ENCODE assay signal across 27 cellular contexts in the genomic region with DNA sequence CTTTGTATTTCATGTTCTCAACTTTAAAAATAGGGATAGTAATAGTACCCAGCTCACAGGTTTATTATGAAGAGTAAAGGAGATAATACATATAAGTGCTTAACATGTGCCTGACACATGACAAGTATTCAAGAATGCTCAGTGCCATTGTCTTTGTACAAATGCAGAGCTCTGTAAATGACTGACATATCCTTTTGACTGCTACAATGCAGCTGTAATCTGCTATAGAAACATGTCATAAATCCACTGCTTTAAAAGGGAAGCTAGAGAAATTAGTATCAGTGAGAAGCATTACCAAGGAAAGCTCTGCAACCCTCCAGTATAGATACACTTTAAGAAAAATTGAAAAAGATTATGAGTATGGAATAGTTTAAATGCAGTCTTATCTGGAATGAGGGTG. TPM values are rescaled to one million over a fixed set of nuclear protein-coding genes. Genes with fewer than 3 reads are reported as not detected.
DNase-seq lines count a peak whose midpoint lies in the region; ATAC-seq, FAIRE-seq and TF ChIP-seq lines count a peak whose summit lies in the region.
"Had no signal": no experiment of that assay in that cellular context is flagged by ENCODE, and none has a peak within 500 bp of the region (broad histone marks: within the 10 kb centered on the region; RNA-seq: fewer than 3 reads in every experiment).

No MANE protein-coding gene starts in this region.

- no peak for TF ChIP-seq CTCF in CD8-positive, alpha-beta T cell (IDR thresholded peaks at IDR 0.05)
- TF ChIP-seq CTCF in activated CD8-positive, alpha-beta T cell treated with anti-CD3 and anti-CD28 coated beads for 36 hours (IDR thresholded peaks at IDR 0.05): no peak

- H3K27me3 Mint-ChIP-seq in activated CD8-positive, alpha-beta memory T cell treated with anti-CD3 and anti-CD28 coated beads, Interleukin-2, amount 10 ng/mL, durations not matched to agents 7 days and 5 days: no peaks in the 10 kb centered on the region
- no peaks in the 10 kb centered on the region for H3K27me3 Mint-ChIP-seq in CD8-positive, alpha-beta T cell (ENCODE audit: low read depth)
- H3K27me3 Mint-ChIP-seq in activated naive CD8-positive, alpha-beta T cell treated with anti-CD3 and anti-CD28 coated beads, Interleukin-2, amount 50 U/mL, for 24 hours: no peaks in the 10 kb centered on the region
- no peaks in the 10 kb centered on the region for H3K27me3 Mint-ChIP-seq in naive thymus-derived CD8-positive, alpha-beta T cell
- H3K27me3 Mint-ChIP-seq in activated CD8-positive, alpha-beta T cell treated with anti-CD3 and anti-CD28 coated beads for 36 hours: no peaks in the 10 kb centered on the region
- H3K27me3 Mint-ChIP-seq: stimulated activated naive CD8-positive, alpha-beta T cell treated with anti-CD3 and anti-CD28 coated beads, Interleukin-15, amount 100 ng/mL, for 72 hours had no signal

- H3K4me1 ChIP-seq in CD8-positive, alpha-beta T cell (ENCODE audit: insufficient read depth, low read length): peaks cover 11% of the 10 kb centered on the region
- H3K4me1 ChIP-seq: BE2C, breast epithelium, SJCRH30 had no signal

- no peak for ATAC-seq in activated CD8-positive, alpha-beta memory T cell treated with anti-CD3 and anti-CD28 coated beads, Interleukin-2, amount 10 ng/mL, durations not matched to agents 7 days and 5 days
- no peak for ATAC-seq in CD8-positive, alpha-beta T cell
- no peak for ATAC-seq in activated naive CD8-positive, alpha-beta T cell treated with anti-CD3 and anti-CD28 coated beads, Interleukin-2, amount 50 U/mL, for 24 hours
- no peak for ATAC-seq in naive thymus-derived CD8-positive, alpha-beta T cell
- ATAC-seq in GM19395 (IDR thresholded peaks at IDR 0.05; ENCODE audit: unreplicated experiment): no peak
- ATAC-seq in activated CD8-positive, alpha-beta T cell treated with anti-CD3 and anti-CD28 coated beads for 36 hours: no peak
- ATAC-seq: stimulated activated naive CD8-positive, alpha-beta T cell treated with anti-CD3 and anti-CD28 coated beads, Interleukin-15, amount 100 ng/mL, for 72 hours had no signal

- peak overlapping the region; percentile 0 for H3K27ac Mint-ChIP-seq in activated CD8-positive, alpha-beta memory T cell treated with anti-CD3 and anti-CD28 coated beads, Interleukin-2, amount 10 ng/mL, durations not matched to agents 7 days and 5 days
- peak overlapping the region; percentile 53 for H3K27ac Mint-ChIP-seq in CD8-positive, alpha-beta T cell
- H3K27ac Mint-ChIP-seq in activated naive CD8-positive, alpha-beta T cell treated with anti-CD3 and anti-CD28 coated beads, Interleukin-2, amount 50 U/mL, for 24 hours: peak overlapping the region; percentile 12
- peak overlapping the region in 9 of 10 donors; percentile 8 to 88 (median 68) for H3K27ac Mint-ChIP-seq in naive thymus-derived CD8-positive, alpha-beta T cell
- H3K27ac Mint-ChIP-seq in activated CD8-positive, alpha-beta T cell treated with anti-CD3 and anti-CD28 coated beads for 36 hours: no peak overlapping the region
- H3K27ac Mint-ChIP-seq: activated T-helper 2 cell treated with anti-CD3 and anti-CD28 coated beads, Interferon-gamma antibody, Interleukin-2, Interleukin-4, amounts not matched to agents 10 μg/mL and 5 μg/mL and 100 μg/mL, durations not matched to agents 14 hours and 24 hours and 36 hours; nephron had no signal

- no peaks in the 10 kb centered on the region for H3K9me3 ChIP-seq in CD8-positive, alpha-beta T cell (ENCODE audit: low read length)
- H3K9me3 ChIP-seq: BE2C, breast epithelium, ovary, SJCRH30, tibial artery had no signal

- H3K4me3 ChIP-seq in CD8-positive, alpha-beta T cell (ENCODE audit: low read depth, low read length): no peak overlapping the region
- H3K4me3 ChIP-seq: breast epithelium, ovary, SJCRH30, tibial artery had no signal

- H3K4me3 Mint-ChIP-seq in activated CD8-positive, alpha-beta memory T cell treated with anti-CD3 and anti-CD28 coated beads, Interleukin-2, amount 10 ng/mL, durations not matched to agents 7 days and 5 days: no peak overlapping the region
- no peak overlapping the region for H3K4me3 Mint-ChIP-seq in CD8-positive, alpha-beta T cell
- no peak overlapping the region for H3K4me3 Mint-ChIP-seq in activated naive CD8-positive, alpha-beta T cell treated with anti-CD3 and anti-CD28 coated beads, Interleukin-2, amount 50 U/mL, for 24 hours
- no peak overlapping the region for H3K4me3 Mint-ChIP-seq in naive thymus-derived CD8-positive, alpha-beta T cell
- no peak overlapping the region for H3K4me3 Mint-ChIP-seq in activated CD8-positive, alpha-beta T cell treated with anti-CD3 and anti-CD28 coated beads for 36 hours
- H3K4me3 Mint-ChIP-seq: nephron; stimulated activated naive CD8-positive, alpha-beta T cell treated with anti-CD3 and anti-CD28 coated beads, Interleukin-15, amount 100 ng/mL, for 72 hours had no signal

- no peaks in the 10 kb centered on the region for H3K27me3 ChIP-seq in CD8-positive, alpha-beta T cell (ENCODE audit: insufficient read depth, low read length)
- H3K27me3 ChIP-seq: BE2C, breast epithelium, ovary, SJCRH30, tibial artery had no signal

- H3K36me3 ChIP-seq in CD8-positive, alpha-beta T cell (ENCODE audit: insufficient read depth, low read length): peaks cover 65% of the 10 kb centered on the region
- H3K36me3 ChIP-seq: breast epithelium, ovary had no signal

- CTCF ChIA-PET in activated CD8-positive, alpha-beta memory T cell treated with anti-CD3 and anti-CD28 coated beads, Interleukin-2, amount 10 ng/mL, durations not matched to agents 7 days and 5 days (lab: Charles Lee): interaction anchor here (0.7 to 3.0 kb wide), 4 partner anchors 18 to 371 kb away, joined by 3 to 10 read pairs (median 4); a partner anchor contains a TSS
- CTCF ChIA-PET in CD8-positive, alpha-beta T cell (lab: Charles Lee): interaction anchor here (0.7 to 3.1 kb wide), 8 partner anchors 9 to 373 kb away, joined by 3 to 11 read pairs (median 4); a partner anchor contains a TSS
- CTCF ChIA-PET in activated CD8-positive, alpha-beta T cell treated with anti-CD3 and anti-CD28 coated beads for 36 hours (lab: Charles Lee): interaction anchor here (0.8 to 3.3 kb wide), 7 partner anchors 12 to 374 kb away, joined by 3 to 14 read pairs (median 5); a partner anchor contains a TSS

- FAIRE-seq in urothelium cell line (lab: Jason Lieb, UNC): no peak
- FAIRE-seq: colon, H54, keratinocyte had no signal

- intact Hi-C loops in CD8-positive, alpha-beta T cell (cut with DNase I, micrococcal nuclease): no loop called here
- intact Hi-C loops in activated CD8-positive, alpha-beta T cell treated with anti-CD3 and anti-CD28 coated beads for 36 hours (cut with micrococcal nuclease): no loop called here

- POLR2A ChIA-PET in CD8-positive, alpha-beta T cell (lab: Charles Lee): interaction anchor here (0.8 to 2.3 kb wide), 3 partner anchors 12 to 27 kb away, joined by 4 to 9 read pairs (median 5); a partner anchor contains a TSS
- POLR2A ChIA-PET in naive thymus-derived CD8-positive, alpha-beta T cell (lab: Charles Lee): interaction anchor here (0.9 to 1.5 kb wide), 2 partner anchors 15 to 18 kb away, joined by 7 read pairs; a partner anchor contains a TSS
- POLR2A ChIA-PET in activated CD8-positive, alpha-beta T cell treated with anti-CD3 and anti-CD28 coated beads for 36 hours (lab: Charles Lee): interaction anchor here (0.7 to 3.1 kb wide), 4 partner anchors 13 to 123 kb away, joined by 3 to 15 read pairs (median 5); no protein-coding TSS in a partner anchor

- H3K9me3 Mint-ChIP-seq in activated CD8-positive, alpha-beta memory T cell treated with anti-CD3 and anti-CD28 coated beads, Interleukin-2, amount 10 ng/mL, durations not matched to agents 7 days and 5 days (ENCODE audit: low read depth): no peaks in the 10 kb centered on the region
- no peaks in the 10 kb centered on the region for H3K9me3 Mint-ChIP-seq in CD8-positive, alpha-beta T cell
- no peaks in the 10 kb centered on the region for H3K9me3 Mint-ChIP-seq in activated naive CD8-positive, alpha-beta T cell treated with anti-CD3 and anti-CD28 coated beads, Interleukin-2, amount 50 U/mL, for 24 hours
- no peaks in the 10 kb centered on the region for H3K9me3 Mint-ChIP-seq in naive thymus-derived CD8-positive, alpha-beta T cell
- H3K9me3 Mint-ChIP-seq in activated CD8-positive, alpha-beta T cell treated with anti-CD3 and anti-CD28 coated beads for 36 hours: no peaks in the 10 kb centered on the region
- H3K9me3 Mint-ChIP-seq: activated T-helper 2 cell treated with anti-CD3 and anti-CD28 coated beads, Interferon-gamma antibody, Interleukin-2, Interleukin-4, amounts not matched to agents 10 μg/mL and 5 μg/mL and 100 μg/mL, durations not matched to agents 14 hours and 24 hours and 36 hours; nephron; stimulated activated naive CD8-positive, alpha-beta T cell treated with anti-CD3 and anti-CD28 coated beads, Interleukin-15, amount 100 ng/mL, for 72 hours had no signal

- no peak for DNase-seq in activated CD8-positive, alpha-beta memory T cell treated with anti-CD3 and anti-CD28 coated beads, Interleukin-2, amount 10 ng/mL, durations not matched to agents 7 days and 5 days
- no peak for DNase-seq in activated CD8-positive, alpha-beta memory T cell treated with anti-CD3 and anti-CD28 coated beads for 24 hours
- DNase-seq in CD8-positive, alpha-beta T cell: no peak
- DNase-seq in activated naive CD8-positive, alpha-beta T cell treated with anti-CD3 and anti-CD28 coated beads, Interleukin-2, amount 50 U/mL, for 24 hours: no peak
- DNase-seq in naive thymus-derived CD8-positive, alpha-beta T cell: no peak
- no peak for DNase-seq in activated CD8-positive, alpha-beta T cell treated with anti-CD3 and anti-CD28 coated beads for 36 hours
- no peak for DNase-seq in urothelium cell line (ENCODE audit: low spot score)
- DNase-seq: ACHN; amniotic stem cell; BE2C; DND-41; effector CD4-positive, alpha-beta T cell; glutamatergic neuron; midbrain; NCI-H2029 treated with DMSO at 0.1 percent for 48 hours; NCI-H82; ovary; SJCRH30; stimulated activated naive CD8-positive, alpha-beta T cell treated with anti-CD3 and anti-CD28 coated beads, Interleukin-15, amount 100 ng/mL, for 72 hours; tibial artery had no signal

- H3K36me3 Mint-ChIP-seq in activated CD8-positive, alpha-beta memory T cell treated with anti-CD3 and anti-CD28 coated beads, Interleukin-2, amount 10 ng/mL, durations not matched to agents 7 days and 5 days: peaks cover 72% of the 10 kb centered on the region
- peaks cover 87% of the 10 kb centered on the region for H3K36me3 Mint-ChIP-seq in CD8-positive, alpha-beta T cell
- H3K36me3 Mint-ChIP-seq in activated naive CD8-positive, alpha-beta T cell treated with anti-CD3 and anti-CD28 coated beads, Interleukin-2, amount 50 U/mL, for 24 hours (ENCODE audit: low read depth): peaks cover 76% of the 10 kb centered on the region
- peaks cover 4 to 90% (median 40%) of the 10 kb centered on the region in 3 donors for H3K36me3 Mint-ChIP-seq in naive thymus-derived CD8-positive, alpha-beta T cell
- H3K36me3 Mint-ChIP-seq in activated CD8-positive, alpha-beta T cell treated with anti-CD3 and anti-CD28 coated beads for 36 hours (ENCODE audit: low read depth): peaks cover 58% of the 10 kb centered on the region

- H3K4me1 Mint-ChIP-seq in activated CD8-positive, alpha-beta memory T cell treated with anti-CD3 and anti-CD28 coated beads, Interleukin-2, amount 10 ng/mL, durations not matched to agents 7 days and 5 days: peaks cover 13% of the 10 kb centered on the region
- H3K4me1 Mint-ChIP-seq in CD8-positive, alpha-beta T cell (ENCODE audit: low read depth): peaks cover 26% of the 10 kb centered on the region
- peaks cover 16% of the 10 kb centered on the region for H3K4me1 Mint-ChIP-seq in activated naive CD8-positive, alpha-beta T cell treated with anti-CD3 and anti-CD28 coated beads, Interleukin-2, amount 50 U/mL, for 24 hours
- H3K4me1 Mint-ChIP-seq in naive thymus-derived CD8-positive, alpha-beta T cell: peaks cover 15 to 28% (median 22%) of the 10 kb centered on the region in 4 donors
- peaks cover 15% of the 10 kb centered on the region for H3K4me1 Mint-ChIP-seq in activated CD8-positive, alpha-beta T cell treated with anti-CD3 and anti-CD28 coated beads for 36 hours (ENCODE audit: low read depth)
- H3K4me1 Mint-ChIP-seq: nephron had no signal

- H3K27ac ChIP-seq in CD8-positive, alpha-beta T cell (ENCODE audit: low read depth, low read length): no peak overlapping the region
- H3K27ac ChIP-seq: breast epithelium, ovary, SJCRH30, tibial artery had no signal

RNA-seq across cellular contexts. Expression of a gene that starts 18.0 kb away (rescaled TPM):
- 100 to 1,000 TPM; 109 to 119 TPM for total RNA-seq in activated CD8-positive, alpha-beta memory T cell treated with anti-CD3 and anti-CD28 coated beads, Interleukin-2, amount 10 ng/mL, durations not matched to agents 7 days and 5 days
- 10 to 100 TPM; 45.4 to 47.7 TPM for total RNA-seq in CD8-positive, alpha-beta T cell
- 100 to 1,000 TPM; 120 to 124 TPM for total RNA-seq in naive thymus-derived CD8-positive, alpha-beta T cell
- 10 to 100 TPM; 48.2 to 83.9 (median 62.7) TPM for polyA plus RNA-seq in naive thymus-derived CD8-positive, alpha-beta T cell
- 10 to 100 TPM; 60.1 to 62.3 TPM for total RNA-seq in activated CD8-positive, alpha-beta T cell treated with anti-CD3 and anti-CD28 coated beads for 36 hours
